Comparison of ENCODE assay signal across 10 cellular contexts in the genomic region with DNA sequence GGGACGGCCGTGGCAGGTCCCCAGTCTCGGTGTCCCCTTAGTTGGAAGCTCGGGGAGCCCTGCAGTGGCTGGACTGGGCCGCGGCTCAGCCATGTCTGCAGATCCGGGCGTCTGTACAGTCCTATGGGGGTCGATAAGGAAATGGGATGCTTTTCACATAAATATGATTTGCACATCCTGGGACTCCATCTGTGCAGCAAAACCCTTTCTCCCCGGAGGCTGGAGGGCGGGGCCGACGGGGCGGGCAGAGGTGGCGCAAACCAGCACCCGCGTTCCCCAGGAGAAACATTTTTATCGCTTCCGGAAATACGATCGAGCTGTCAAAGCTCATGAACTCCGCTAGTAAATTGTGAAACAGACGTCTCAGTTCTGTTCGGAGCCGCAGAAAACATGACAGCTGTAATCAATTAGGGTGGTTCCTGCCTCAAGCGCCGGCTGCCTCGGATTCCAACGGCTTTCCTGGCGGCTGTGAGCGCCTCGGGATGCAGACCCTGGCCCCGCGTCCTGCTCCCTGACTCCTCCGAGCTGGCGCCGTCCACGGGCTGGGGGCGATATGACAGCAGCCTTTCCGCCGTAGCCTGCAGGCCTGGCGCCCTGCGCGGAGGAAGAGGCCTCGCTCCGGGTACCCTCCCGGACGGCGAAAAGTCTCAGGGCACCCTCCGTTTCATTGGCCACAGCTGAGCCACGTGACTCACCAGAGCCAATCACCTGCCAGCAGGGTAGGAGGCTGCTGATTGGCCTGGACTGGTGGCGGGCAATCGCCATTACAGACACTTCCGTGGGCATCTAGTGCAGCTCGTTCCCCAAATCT. TPM values are rescaled to one million over a fixed set of nuclear protein-coding genes. Genes with fewer than 3 reads are reported as not detected.
DNase-seq lines count a peak whose midpoint lies in the region; ATAC-seq and TF ChIP-seq lines count a peak whose summit lies in the region.
"Had no signal": no experiment of that assay in that cellular context is flagged by ENCODE, and none has a peak within 500 bp of the region (broad histone marks: within the 10 kb centered on the region; RNA-seq: fewer than 3 reads in every experiment).

No MANE protein-coding gene starts in this region.

- no peaks in the 10 kb centered on the region for H3K36me3 ChIP-seq in BE2C
- no peaks in the 10 kb centered on the region for H3K36me3 ChIP-seq in esophagus squamous epithelium

- no peak for TF ChIP-seq POLR2A in esophagus squamous epithelium (IDR thresholded peaks at IDR 0.05)

- H3K27me3 ChIP-seq in BE2C = no peaks in the 10 kb centered on the region
- H3K27me3 ChIP-seq in esophagus squamous epithelium = peaks cover 0 to 52% (median 1%) of the 10 kb centered on the region in 4 donors

- H3K4me1 ChIP-seq in BE2C (no peaks in the 10 kb centered on the region), esophagus squamous epithelium (no peaks in the 10 kb centered on the region)

- 58 to 90% methylated on average over 19 to 35 of the region's 55 CpGs for WGBS in esophagus squamous epithelium, 2 donors

- POLR2A ChIA-PET in HEK293T (lab: Yijun Ruan, JAX) = no interaction called here

- peaks cover 8% of the 10 kb centered on the region for H3K4me1 Mint-ChIP-seq in nephron

- CTCF ChIA-PET in HEK293T (lab: Yijun Ruan, JAX) = no interaction called here

- H3K4me3 ChIP-seq in BE2C (ENCODE audit: low read depth, low read length) (peak overlapping the region; percentile 60), choroid plexus epithelial cell (ENCODE audit: low read depth, low read length) (peak overlapping the region; percentile 44), esophagus squamous epithelium (peak overlapping the region in 1 of 4 donors; percentile 40)

- H3K27me3 Mint-ChIP-seq in nephron (ENCODE audit: low read depth) = peaks cover 45% of the 10 kb centered on the region

- no peaks in the 10 kb centered on the region for H3K36me3 Mint-ChIP-seq in nephron (ENCODE audit: low read depth)

- H3K27ac ChIP-seq in esophagus squamous epithelium = no peak overlapping the region

- no peak for ATAC-seq in HG03095 (IDR thresholded peaks at IDR 0.05; ENCODE audit: unreplicated experiment)

- no peaks in the 10 kb centered on the region for H3K9me3 ChIP-seq in BE2C
- no peaks in the 10 kb centered on the region for H3K9me3 ChIP-seq in esophagus squamous epithelium

- peak; percentile 89 for DNase-seq in BE2C
- DNase-seq in NCI-H1694 treated with DMSO at 0.1 percent for 48 hours (lab: John Stamatoyannopoulos, UW) = peak; percentile 82
- peak; percentile 62 for DNase-seq in choroid plexus epithelial cell (ENCODE audit: low read depth)
- no peak for DNase-seq in HEK293T (ENCODE audit: extremely low spot score)
- DNase-seq in NCI-H2227 (lab: John Stamatoyannopoulos, UW; ENCODE audit: unreplicated experiment) = no peak
- DNase-seq in esophagus squamous epithelium (lab: John Stamatoyannopoulos, UW) = no peak
- DNase-seq: DMS153, KBM-7 had no signal

- TF ChIP-seq CTCF in BE2C (IDR thresholded peaks at IDR 0.05; ENCODE audit: low read depth, low read length) = peak; percentile 33
- TF ChIP-seq CTCF in choroid plexus epithelial cell (conservative IDR thresholded peaks at IDR 0.05; ENCODE audit: low read depth, low read length) = no peak
- TF ChIP-seq CTCF in nephron (IDR thresholded peaks at IDR 0.05; ENCODE audit: unreplicated experiment in 3 of 3) = no peak
- TF ChIP-seq CTCF in esophagus squamous epithelium (IDR thresholded peaks at IDR 0.05) = no peak

- H3K27ac Mint-ChIP-seq in nephron = peak overlapping the region in 2 of 3 experiments; percentile 22 to 49

- H3K9me3 Mint-ChIP-seq in nephron = peaks cover 10% of the 10 kb centered on the region

- H3K4me3 Mint-ChIP-seq in nephron = peak overlapping the region in 1 of 3 experiments; percentile 2

- intact Hi-C loops in esophagus squamous epithelium (cut with DNase I) = no loop called here

TF ChIP-seq in HEK293T, 16 proteins besides CTCF, POLR2A, EP300 and RAD21:
- TF ChIP-seq ARNT (IDR thresholded peaks at IDR 0.05) = no peak
- TF ChIP-seq, protein P1, sequence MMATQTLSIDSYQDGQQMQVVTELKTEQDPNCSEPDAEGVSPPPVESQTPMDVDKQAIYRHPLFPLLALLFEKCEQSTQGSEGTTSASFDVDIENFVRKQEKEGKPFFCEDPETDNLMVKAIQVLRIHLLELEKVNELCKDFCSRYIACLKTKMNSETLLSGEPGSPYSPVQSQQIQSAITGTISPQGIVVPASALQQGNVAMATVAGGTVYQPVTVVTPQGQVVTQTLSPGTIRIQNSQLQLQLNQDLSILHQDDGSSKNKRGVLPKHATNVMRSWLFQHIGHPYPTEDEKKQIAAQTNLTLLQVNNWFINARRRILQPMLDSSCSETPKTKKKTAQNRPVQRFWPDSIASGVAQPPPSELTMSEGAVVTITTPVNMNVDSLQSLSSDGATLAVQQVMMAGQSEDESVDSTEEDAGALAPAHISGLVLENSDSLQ (IDR thresholded peaks at IDR 0.05) = no peak
- no peak for TF ChIP-seq FOXK2 (IDR thresholded peaks at IDR 0.05)
- no peak for TF ChIP-seq ZNF384 (IDR thresholded peaks at IDR 0.05)

RNA-seq across cellular contexts. Expression of a gene that starts 23.0 kb away (rescaled TPM):
- polyA plus RNA-seq in BE2C (2012; ENCODE audit: insufficient read depth, insufficient read length, low read depth) = not detected
- total RNA-seq in esophagus squamous epithelium = 1 to 10 TPM in 1 of 4 donors, under 1 TPM in 3; 0.18 to 4.0 (median 0.53) TPM

Comparison
In these comparisons a context has a peak if more than half of its experiments do, and no peak if none do; other contexts are left out.
1. DNase-seq: peak in BE2C (single experiment), NCI-H1694 treated with DMSO at 0.1 percent for 48 hours (single experiment) and choroid plexus epithelial cell (single experiment); none in HEK293T (single experiment), NCI-H2227 (single experiment) and esophagus squamous epithelium (single experiment).